ENCODE assay signal across 2 cellular contexts in the genomic region with DNA sequence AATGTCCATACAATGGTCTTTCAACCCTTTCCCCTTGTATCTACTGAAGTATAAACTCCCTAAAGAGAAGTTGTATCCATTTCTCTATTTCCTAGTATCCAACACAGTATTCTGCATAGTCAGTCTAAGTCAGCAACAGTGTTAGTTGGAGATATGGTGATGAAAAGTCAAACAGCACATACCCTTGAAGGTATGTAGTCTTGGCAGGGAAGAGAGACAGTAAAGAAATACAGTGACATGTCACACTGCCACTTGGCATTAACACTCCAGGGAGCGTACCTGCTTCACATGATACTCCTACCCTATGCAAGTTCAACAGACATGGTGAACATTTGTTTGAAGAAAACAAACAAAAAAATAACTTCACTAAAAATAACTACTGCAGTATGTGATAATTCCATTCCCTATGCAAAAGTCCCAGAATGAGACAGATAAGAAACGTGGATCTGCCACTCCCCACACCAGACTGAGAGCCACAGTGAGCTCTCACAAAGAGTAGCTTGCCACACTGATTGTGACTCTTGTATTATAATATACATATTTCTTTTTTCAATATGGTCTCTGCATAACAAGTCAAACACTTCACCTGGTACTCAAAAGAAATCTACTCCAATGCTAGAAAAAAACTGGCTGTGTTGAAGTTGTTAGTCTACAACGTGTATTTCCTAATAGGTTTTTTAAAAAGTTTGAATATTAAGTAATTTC.
A peak's percentile ranks its signal among the peaks of the same experiment; 100 is the strongest.
TF ChIP-seq lines count a peak whose summit lies in the region.

No MANE protein-coding gene starts in this region.

TF ChIP-seq in GM12891, 5 proteins besides CTCF, POLR2A, EP300 and RAD21:
- TF ChIP-seq POLR2AphosphoS5 (IDR thresholded peaks at IDR 0.05; ENCODE audit: low read depth, low read length) (no peak), SPI1 (IDR thresholded peaks at IDR 0.05; ENCODE audit: low read depth, low read length) (no peak), TAF1 (IDR thresholded peaks at IDR 0.05; ENCODE audit: low read depth, low read length) (no peak), PAX5 (IDR thresholded peaks at IDR 0.05; ENCODE audit: insufficient read depth, low read length, severe bottlenecking) (no peak), POU2F2 (IDR thresholded peaks at IDR 0.05; ENCODE audit: low read depth, low read length) (no peak)
TF ChIP-seq in GM12891: peak in this region for 0.

TF ChIP-seq in K562, 482 proteins besides CTCF, POLR2A, EP300 and RAD21:
- TF ChIP-seq ARID1B (IDR thresholded peaks at IDR 0.05) (peak; percentile 77), ZNF3 (CRISPR knock-in tag; IDR thresholded peaks at IDR 0.05) (no peak), SMARCB1 (IDR thresholded peaks at IDR 0.05; ENCODE audit: insufficient read length, low read depth) (peak; percentile 26), CBFA2T3 (IDR thresholded peaks at IDR 0.05) (peak; percentile 56), STAT5A (IDR thresholded peaks at IDR 0.05; ENCODE audit: borderline replicate concordance, low read length) (no peak), GATAD2A (IDR thresholded peaks at IDR 0.05) (0 out of 2 replicates have a peak, but pooled peaks have one; percentile 19), HDAC1 (IDR thresholded peaks at IDR 0.05) (peak in 1 of 2 experiments; percentile 41; a peak in 2 of 4 replicates), NFE2 (IDR thresholded peaks at IDR 0.05; ENCODE audit: low read depth) (peak; percentile 30; the same call in 1 of the 2 replicates), TCF3 (CRISPR knock-in tag; IDR thresholded peaks at IDR 0.05) (peak; percentile 57; the same call in 1 of the 2 replicates), NFIC (IDR thresholded peaks at IDR 0.05) (0 out of 2 replicates have a peak, but pooled peaks have one; percentile 23), MAFF (IDR thresholded peaks at IDR 0.05; ENCODE audit: low read length) (peak; percentile 59; the same call in 1 of the 2 replicates), TBL1XR1 (IDR thresholded peaks at IDR 0.05; ENCODE audit: low read length in 2 of 2) (peak in 1 of 2 experiments; percentile 34; a peak in 1 of 4 replicates), ATF1 (CRISPR knock-in tag; IDR thresholded peaks at IDR 0.05) (no peak), ATF1 (tag; IDR thresholded peaks at IDR 0.05) (peak; percentile 34; the same call in 1 of the 2 replicates), PRPF4 (IDR thresholded peaks at IDR 0.05; ENCODE audit: insufficient read depth, low read depth, low read length, poor library complexity, severe bottlenecking) (no peak), DPF2 (IDR thresholded peaks at IDR 0.05) (peak; percentile 64; the same call in 1 of the 2 replicates), JUND (IDR thresholded peaks at IDR 0.05; ENCODE audit: borderline replicate concordance, low read depth, low read length) (no peak), JUND (tag; IDR thresholded peaks at IDR 0.05; ENCODE audit: borderline replicate concordance, low read depth, low read length) (peak; percentile 20; the same call in 1 of the 3 replicates), C11orf30 (IDR thresholded peaks at IDR 0.05; ENCODE audit: low read depth) (peak; percentile 78), TEAD4 (IDR thresholded peaks at IDR 0.05; ENCODE audit: low read length) (peak; percentile 14; the same call in 1 of the 2 replicates), TEAD4 (CRISPR knock-in tag; IDR thresholded peaks at IDR 0.05; ENCODE audit: borderline replicate concordance) (no peak), KLF6 (CRISPR knock-in tag; IDR thresholded peaks at IDR 0.05; ENCODE audit: borderline replicate concordance) (no peak), MAFK (IDR thresholded peaks at IDR 0.05; ENCODE audit: low read length) (peak; percentile 64), RBFOX2 (IDR thresholded peaks at IDR 0.05; ENCODE audit: low read depth, low read length) (peak; percentile 34; the same call in 1 of the 2 replicates), ZNF316 (IDR thresholded peaks at IDR 0.05) (peak; percentile 66), POLR2AphosphoS5 (IDR thresholded peaks at IDR 0.05; ENCODE audit: control insufficient read depth, insufficient read depth, low read depth, low read length) (no peak), EP400 (IDR thresholded peaks at IDR 0.05) (0 out of 2 replicates have a peak, but pooled peaks have one; percentile 2), MAFG (tag; conservative IDR thresholded peaks at IDR 0.05) (peak; percentile 29; the same call in 1 of the 2 replicates), EHMT2 (IDR thresholded peaks at IDR 0.05) (peak; percentile 17; the same call in 1 of the 2 replicates)
- TF ChIP-seq, protein P1, sequence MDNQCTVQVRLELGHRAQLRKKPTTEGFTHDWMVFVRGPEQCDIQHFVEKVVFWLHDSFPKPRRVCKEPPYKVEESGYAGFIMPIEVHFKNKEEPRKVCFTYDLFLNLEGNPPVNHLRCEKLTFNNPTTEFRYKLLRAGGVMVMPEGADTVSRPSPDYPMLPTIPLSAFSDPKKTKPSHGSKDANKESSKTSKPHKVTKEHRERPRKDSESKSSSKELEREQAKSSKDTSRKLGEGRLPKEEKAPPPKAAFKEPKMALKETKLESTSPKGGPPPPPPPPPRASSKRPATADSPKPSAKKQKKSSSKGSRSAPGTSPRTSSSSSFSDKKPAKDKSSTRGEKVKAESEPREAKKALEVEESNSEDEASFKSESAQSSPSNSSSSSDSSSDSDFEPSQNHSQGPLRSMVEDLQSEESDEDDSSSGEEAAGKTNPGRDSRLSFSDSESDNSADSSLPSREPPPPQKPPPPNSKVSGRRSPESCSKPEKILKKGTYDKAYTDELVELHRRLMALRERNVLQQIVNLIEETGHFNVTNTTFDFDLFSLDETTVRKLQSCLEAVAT (IDR thresholded peaks at IDR 0.05): peak; percentile 59 to 74; a peak in 2 of 4 replicates
- TF ChIP-seq, protein P2, sequence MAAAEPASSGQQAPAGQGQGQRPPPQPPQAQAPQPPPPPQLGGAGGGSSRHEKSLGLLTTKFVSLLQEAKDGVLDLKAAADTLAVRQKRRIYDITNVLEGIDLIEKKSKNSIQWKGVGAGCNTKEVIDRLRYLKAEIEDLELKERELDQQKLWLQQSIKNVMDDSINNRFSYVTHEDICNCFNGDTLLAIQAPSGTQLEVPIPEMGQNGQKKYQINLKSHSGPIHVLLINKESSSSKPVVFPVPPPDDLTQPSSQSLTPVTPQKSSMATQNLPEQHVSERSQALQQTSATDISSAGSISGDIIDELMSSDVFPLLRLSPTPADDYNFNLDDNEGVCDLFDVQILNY (CRISPR knock-in tag; IDR thresholded peaks at IDR 0.05): no peak
- TF ChIP-seq, protein P3, sequence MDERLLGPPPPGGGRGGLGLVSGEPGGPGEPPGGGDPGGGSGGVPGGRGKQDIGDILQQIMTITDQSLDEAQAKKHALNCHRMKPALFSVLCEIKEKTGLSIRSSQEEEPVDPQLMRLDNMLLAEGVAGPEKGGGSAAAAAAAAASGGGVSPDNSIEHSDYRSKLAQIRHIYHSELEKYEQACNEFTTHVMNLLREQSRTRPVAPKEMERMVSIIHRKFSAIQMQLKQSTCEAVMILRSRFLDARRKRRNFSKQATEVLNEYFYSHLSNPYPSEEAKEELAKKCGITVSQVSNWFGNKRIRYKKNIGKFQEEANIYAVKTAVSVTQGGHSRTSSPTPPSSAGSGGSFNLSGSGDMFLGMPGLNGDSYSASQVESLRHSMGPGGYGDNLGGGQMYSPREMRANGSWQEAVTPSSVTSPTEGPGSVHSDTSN (CRISPR knock-in tag; IDR thresholded peaks at IDR 0.05; ENCODE audit: low read depth): no peak
- TF ChIP-seq, protein P3 (tag; conservative IDR thresholded peaks at IDR 0.05; ENCODE audit: low read depth): 0 out of 2 replicates have a peak, but pooled peaks have one; percentile 17
- TF ChIP-seq, protein P4, sequence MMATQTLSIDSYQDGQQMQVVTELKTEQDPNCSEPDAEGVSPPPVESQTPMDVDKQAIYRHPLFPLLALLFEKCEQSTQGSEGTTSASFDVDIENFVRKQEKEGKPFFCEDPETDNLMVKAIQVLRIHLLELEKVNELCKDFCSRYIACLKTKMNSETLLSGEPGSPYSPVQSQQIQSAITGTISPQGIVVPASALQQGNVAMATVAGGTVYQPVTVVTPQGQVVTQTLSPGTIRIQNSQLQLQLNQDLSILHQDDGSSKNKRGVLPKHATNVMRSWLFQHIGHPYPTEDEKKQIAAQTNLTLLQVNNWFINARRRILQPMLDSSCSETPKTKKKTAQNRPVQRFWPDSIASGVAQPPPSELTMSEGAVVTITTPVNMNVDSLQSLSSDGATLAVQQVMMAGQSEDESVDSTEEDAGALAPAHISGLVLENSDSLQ (IDR thresholded peaks at IDR 0.05): 0 out of 2 replicates have a peak, but pooled peaks have one; percentile 15
- TF ChIP-seq, protein P5, sequence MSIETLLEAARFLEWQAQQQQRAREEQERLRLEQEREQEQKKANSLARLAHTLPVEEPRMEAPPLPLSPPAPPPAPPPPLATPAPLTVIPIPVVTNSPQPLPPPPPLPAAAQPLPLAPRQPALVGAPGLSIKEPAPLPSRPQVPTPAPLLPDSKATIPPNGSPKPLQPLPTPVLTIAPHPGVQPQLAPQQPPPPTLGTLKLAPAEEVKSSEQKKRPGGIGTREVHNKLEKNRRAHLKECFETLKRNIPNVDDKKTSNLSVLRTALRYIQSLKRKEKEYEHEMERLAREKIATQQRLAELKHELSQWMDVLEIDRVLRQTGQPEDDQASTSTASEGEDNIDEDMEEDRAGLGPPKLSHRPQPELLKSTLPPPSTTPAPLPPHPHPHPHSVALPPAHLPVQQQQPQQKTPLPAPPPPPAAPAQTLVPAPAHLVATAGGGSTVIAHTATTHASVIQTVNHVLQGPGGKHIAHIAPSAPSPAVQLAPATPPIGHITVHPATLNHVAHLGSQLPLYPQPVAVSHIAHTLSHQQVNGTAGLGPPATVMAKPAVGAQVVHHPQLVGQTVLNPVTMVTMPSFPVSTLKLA (conservative IDR thresholded peaks at IDR 0.05): peak in 1 of 2 experiments; percentile 37; a peak in 2 of 4 replicates
- TF ChIP-seq, protein P6, sequence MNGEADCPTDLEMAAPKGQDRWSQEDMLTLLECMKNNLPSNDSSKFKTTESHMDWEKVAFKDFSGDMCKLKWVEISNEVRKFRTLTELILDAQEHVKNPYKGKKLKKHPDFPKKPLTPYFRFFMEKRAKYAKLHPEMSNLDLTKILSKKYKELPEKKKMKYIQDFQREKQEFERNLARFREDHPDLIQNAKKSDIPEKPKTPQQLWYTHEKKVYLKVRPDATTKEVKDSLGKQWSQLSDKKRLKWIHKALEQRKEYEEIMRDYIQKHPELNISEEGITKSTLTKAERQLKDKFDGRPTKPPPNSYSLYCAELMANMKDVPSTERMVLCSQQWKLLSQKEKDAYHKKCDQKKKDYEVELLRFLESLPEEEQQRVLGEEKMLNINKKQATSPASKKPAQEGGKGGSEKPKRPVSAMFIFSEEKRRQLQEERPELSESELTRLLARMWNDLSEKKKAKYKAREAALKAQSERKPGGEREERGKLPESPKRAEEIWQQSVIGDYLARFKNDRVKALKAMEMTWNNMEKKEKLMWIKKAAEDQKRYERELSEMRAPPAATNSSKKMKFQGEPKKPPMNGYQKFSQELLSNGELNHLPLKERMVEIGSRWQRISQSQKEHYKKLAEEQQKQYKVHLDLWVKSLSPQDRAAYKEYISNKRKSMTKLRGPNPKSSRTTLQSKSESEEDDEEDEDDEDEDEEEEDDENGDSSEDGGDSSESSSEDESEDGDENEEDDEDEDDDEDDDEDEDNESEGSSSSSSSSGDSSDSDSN (IDR thresholded peaks at IDR 0.05; ENCODE audit: borderline replicate concordance in 1 of 2, low read depth in 2 of 2, low read length in 2 of 2): 0 out of 4 replicates have a peak, but pooled peaks of 1 of the 2 experiments have one; percentile 6
- TF ChIP-seq, protein P7, sequence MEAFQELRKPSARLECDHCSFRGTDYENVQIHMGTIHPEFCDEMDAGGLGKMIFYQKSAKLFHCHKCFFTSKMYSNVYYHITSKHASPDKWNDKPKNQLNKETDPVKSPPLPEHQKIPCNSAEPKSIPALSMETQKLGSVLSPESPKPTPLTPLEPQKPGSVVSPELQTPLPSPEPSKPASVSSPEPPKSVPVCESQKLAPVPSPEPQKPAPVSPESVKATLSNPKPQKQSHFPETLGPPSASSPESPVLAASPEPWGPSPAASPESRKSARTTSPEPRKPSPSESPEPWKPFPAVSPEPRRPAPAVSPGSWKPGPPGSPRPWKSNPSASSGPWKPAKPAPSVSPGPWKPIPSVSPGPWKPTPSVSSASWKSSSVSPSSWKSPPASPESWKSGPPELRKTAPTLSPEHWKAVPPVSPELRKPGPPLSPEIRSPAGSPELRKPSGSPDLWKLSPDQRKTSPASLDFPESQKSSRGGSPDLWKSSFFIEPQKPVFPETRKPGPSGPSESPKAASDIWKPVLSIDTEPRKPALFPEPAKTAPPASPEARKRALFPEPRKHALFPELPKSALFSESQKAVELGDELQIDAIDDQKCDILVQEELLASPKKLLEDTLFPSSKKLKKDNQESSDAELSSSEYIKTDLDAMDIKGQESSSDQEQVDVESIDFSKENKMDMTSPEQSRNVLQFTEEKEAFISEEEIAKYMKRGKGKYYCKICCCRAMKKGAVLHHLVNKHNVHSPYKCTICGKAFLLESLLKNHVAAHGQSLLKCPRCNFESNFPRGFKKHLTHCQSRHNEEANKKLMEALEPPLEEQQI (IDR thresholded peaks at IDR 0.05): no peak
